In genomic region chr7:55075464-55075971, GRCh38 we compare ENCODE assay signal across 17 cellular contexts. TPM values are rescaled to one million over a fixed set of nuclear protein-coding genes. Genes with fewer than 3 reads are reported as not detected.
DNase-seq lines count a peak whose midpoint lies in the region; ATAC-seq and TF ChIP-seq lines count a peak whose summit lies in the region.
"Had no signal": no experiment of that assay in that cellular context is flagged by ENCODE, and none has a peak within 500 bp of the region (broad histone marks: within the 10 kb centered on the region; RNA-seq: fewer than 3 reads in every experiment).

No MANE protein-coding gene starts in this region.

- no peak for DNase-seq in RWPE2 (ENCODE audit: low spot score)
- peak; percentile 46 for DNase-seq in fibroblast of pulmonary artery (ENCODE audit: low read depth)
- DNase-seq in neuronal stem cell (ENCODE audit: low spot score) = no peak
- DNase-seq in upper lobe of left lung = peak in 1 of 2 donors; percentile 45
- DNase-seq in cerebellar nuclear complex (lab: John Stamatoyannopoulos, UW) = no peak
- no peak for DNase-seq in neural progenitor cell (ENCODE audit: low spot score)
- DNase-seq in activated CD8-positive, alpha-beta memory T cell treated with anti-CD3 and anti-CD28 coated beads, Interleukin-2, amount 10 ng/mL, durations not matched to agents 7 days and 5 days = no peak
- DNase-seq: activated T-cell treated with anti-CD3 and anti-CD28 coated beads, Interleukin-2, amount 50 U/mL, for 72 hours; erythroblast; NCI-H1417 treated with DMSO at 0.1 percent for 48 hours; NCI-H748 treated with DMSO at 0.1 percent for 48 hours; stimulated activated CD4-positive, alpha-beta T cell treated with anti-CD3 and anti-CD28 coated beads, Interleukin-1b, Interleukin-23, amount 100 ng/mL, for 48 hours had no signal

- TF ChIP-seq CTCF in RWPE2 (IDR thresholded peaks at IDR 0.05; ENCODE audit: poor library complexity, severe bottlenecking) (no peak), fibroblast of pulmonary artery (IDR thresholded peaks at IDR 0.05; ENCODE audit: low read length, missing control alignments) (no peak), upper lobe of left lung (IDR thresholded peaks at IDR 0.05) (no peak), neural progenitor cell (IDR thresholded peaks at IDR 0.05) (no peak)

- H3K4me1 Mint-ChIP-seq in neural progenitor cell = peaks cover 27% of the 10 kb centered on the region
- peaks cover 14% of the 10 kb centered on the region for H3K4me1 Mint-ChIP-seq in activated CD8-positive, alpha-beta memory T cell treated with anti-CD3 and anti-CD28 coated beads, Interleukin-2, amount 10 ng/mL, durations not matched to agents 7 days and 5 days

- H3K9me3 Mint-ChIP-seq in neural progenitor cell = no peaks in the 10 kb centered on the region
- H3K9me3 Mint-ChIP-seq in activated CD8-positive, alpha-beta memory T cell treated with anti-CD3 and anti-CD28 coated beads, Interleukin-2, amount 10 ng/mL, durations not matched to agents 7 days and 5 days (ENCODE audit: low read depth) = no peaks in the 10 kb centered on the region
- H3K9me3 Mint-ChIP-seq: activated T-cell treated with anti-CD3 and anti-CD28 coated beads, Interleukin-2, amount 50 U/mL, for 72 hours had no signal

- H4K20me1 ChIP-seq in neural progenitor cell (ENCODE audit: low read depth) = no peaks in the 10 kb centered on the region

- H3K4me1 ChIP-seq in RWPE2 (ENCODE audit: insufficient read depth, poor library complexity, severe bottlenecking) (peaks cover 65% of the 10 kb centered on the region), neuronal stem cell (ENCODE audit: control insufficient read depth in 2 of 2, insufficient read depth in 1 of 2, low read depth in 1 of 2, low read length in 2 of 2) (peaks cover 6 to 15% of the 10 kb centered on the region in 2 donors), upper lobe of left lung (peaks cover 26 to 79% (median 53%) of the 10 kb centered on the region in 4 donors), neural progenitor cell (peaks cover 6% of the 10 kb centered on the region)

- H3K4me2 ChIP-seq in neuronal stem cell (ENCODE audit: insufficient read depth, low read length, poor library complexity, severe bottlenecking) = no peak overlapping the region
- no peak overlapping the region for H3K4me2 ChIP-seq in neural progenitor cell

- no peak overlapping the region for H3K23ac ChIP-seq in neuronal stem cell (ENCODE audit: low read depth, low read length, poor library complexity)

- H2BK5ac ChIP-seq in neuronal stem cell (ENCODE audit: low read length) = no peak overlapping the region

- no peak overlapping the region for H4K91ac ChIP-seq in neuronal stem cell (ENCODE audit: low read depth, low read length, poor library complexity)

- H3K9me3 ChIP-seq in RWPE2 (ENCODE audit: severe bottlenecking) (no peaks in the 10 kb centered on the region), neuronal stem cell (replicated peaks in 1 of 2; ENCODE audit: control insufficient read depth in 2 of 2, insufficient read depth in 1 of 2, low read depth in 1 of 2, low read length in 2 of 2) (no peaks in the 10 kb centered on the region), upper lobe of left lung (no peaks in the 10 kb centered on the region), neural progenitor cell (ENCODE audit: low read depth) (no peaks in the 10 kb centered on the region)
- H3K9me3 ChIP-seq: neutrophil had no signal

- H4K8ac ChIP-seq in neuronal stem cell (ENCODE audit: low read depth, low read length) = no peak overlapping the region

- H3K27me3 ChIP-seq in RWPE2 (ENCODE audit: insufficient read depth, poor library complexity, severe bottlenecking) (no peaks in the 10 kb centered on the region), neuronal stem cell (ENCODE audit: control insufficient read depth in 3 of 3, insufficient read depth in 3 of 3, low read depth in 1 of 3, low read length in 3 of 3) (no peaks in the 10 kb centered on the region), upper lobe of left lung (no peaks in the 10 kb centered on the region), neural progenitor cell (no peaks in the 10 kb centered on the region)
- H3K27me3 ChIP-seq: neutrophil had no signal

- H3K9ac ChIP-seq in neuronal stem cell (ENCODE audit: low read depth, low read length, poor library complexity) (no peak overlapping the region), neural progenitor cell (no peak overlapping the region)

- no peaks in the 10 kb centered on the region for H3F3A ChIP-seq in neural progenitor cell (ENCODE audit: low read depth)

- peak in 2 of 4 donors; percentile 63 to 84 for TF ChIP-seq EP300 in upper lobe of left lung (IDR thresholded peaks at IDR 0.05)

- H3K4me3 ChIP-seq in RWPE2 (ENCODE audit: severe bottlenecking) (no peak overlapping the region), fibroblast of pulmonary artery (replicated peaks; ENCODE audit: low read depth, low read length) (no peak overlapping the region), neuronal stem cell (ENCODE audit: low read length in 2 of 2) (no peak overlapping the region), upper lobe of left lung (no peak overlapping the region), neural progenitor cell (no peak overlapping the region)

- H3K36me3 Mint-ChIP-seq in neural progenitor cell = peaks cover 4% of the 10 kb centered on the region
- H3K36me3 Mint-ChIP-seq in activated CD8-positive, alpha-beta memory T cell treated with anti-CD3 and anti-CD28 coated beads, Interleukin-2, amount 10 ng/mL, durations not matched to agents 7 days and 5 days = no peaks in the 10 kb centered on the region
- H3K36me3 Mint-ChIP-seq: stimulated activated memory B cell treated with anti-CD40 and anti-IgM and Interleukin-4, amounts not matched to agents 10 μg/mL and 1 μg/mL and 100 μg/mL, for 72 hours had no signal

- H3K27ac ChIP-seq in RWPE2 (ENCODE audit: poor library complexity, severe bottlenecking) (peak overlapping the region; percentile 96), neuronal stem cell (replicated peaks; ENCODE audit: low read length) (no peak overlapping the region), upper lobe of left lung (peak overlapping the region; percentile 62 to 71 (median 70)), neural progenitor cell (no peak overlapping the region)
- H3K27ac ChIP-seq: neutrophil had no signal

- H3K79me2 ChIP-seq in neural progenitor cell (ENCODE audit: low read depth) = no peaks in the 10 kb centered on the region

- no peak overlapping the region for H2AK5ac ChIP-seq in neuronal stem cell (ENCODE audit: low read depth, low read length)

- H3K27me3 Mint-ChIP-seq in neural progenitor cell (ENCODE audit: insufficient read depth, low read depth) = peaks cover 5% of the 10 kb centered on the region
- H3K27me3 Mint-ChIP-seq in activated CD8-positive, alpha-beta memory T cell treated with anti-CD3 and anti-CD28 coated beads, Interleukin-2, amount 10 ng/mL, durations not matched to agents 7 days and 5 days = peaks cover 7% of the 10 kb centered on the region

- no CpG with 5 or more reads among the region's 5 CpGs for WGBS in neuronal stem cell (ENCODE audit: extremely low coverage in 2 of 2, insufficient read length in 2 of 2, insufficient replicate concordance in 1 of 2), 2 donors
- WGBS in upper lobe of left lung, 2 donors = 77 to 83% methylated on average over 5 of the region's 5 CpGs

- peak overlapping the region; percentile 8 for H3K18ac ChIP-seq in neuronal stem cell (ENCODE audit: low read length)

- no peak overlapping the region for H3K4me3 Mint-ChIP-seq in neural progenitor cell
- H3K4me3 Mint-ChIP-seq in activated CD8-positive, alpha-beta memory T cell treated with anti-CD3 and anti-CD28 coated beads, Interleukin-2, amount 10 ng/mL, durations not matched to agents 7 days and 5 days = no peak overlapping the region
- H3K4me3 Mint-ChIP-seq: activated T-cell treated with anti-CD3 and anti-CD28 coated beads, Interleukin-2, amount 50 U/mL, for 72 hours; stimulated activated memory B cell treated with anti-CD40 and anti-IgM and Interleukin-4, amounts not matched to agents 10 μg/mL and 1 μg/mL and 100 μg/mL, for 72 hours had no signal

- no peaks in the 10 kb centered on the region for H3K79me1 ChIP-seq in neuronal stem cell (ENCODE audit: low read depth, low read length)

- H2BK15ac ChIP-seq in neuronal stem cell (ENCODE audit: low read length) = no peak overlapping the region

- no peak overlapping the region for H3K27ac Mint-ChIP-seq in neural progenitor cell
- H3K27ac Mint-ChIP-seq in activated CD8-positive, alpha-beta memory T cell treated with anti-CD3 and anti-CD28 coated beads, Interleukin-2, amount 10 ng/mL, durations not matched to agents 7 days and 5 days = no peak overlapping the region
- H3K27ac Mint-ChIP-seq: activated T-cell treated with anti-CD3 and anti-CD28 coated beads, Interleukin-2, amount 50 U/mL, for 72 hours; stimulated activated memory B cell treated with anti-CD40 and anti-IgM and Interleukin-4, amounts not matched to agents 10 μg/mL and 1 μg/mL and 100 μg/mL, for 72 hours had no signal

- H2BK120ac ChIP-seq in neuronal stem cell (ENCODE audit: low read depth, low read length) = no peak overlapping the region

- H2BK12ac ChIP-seq in neuronal stem cell (ENCODE audit: low read length) = no peak overlapping the region

- ATAC-seq in RWPE2 (ENCODE audit: low read depth) (no peak), upper lobe of left lung (ENCODE audit: low FRiP score in 2 of 2) (peak; percentile 15 to 20), GM19452 (IDR thresholded peaks at IDR 0.05; ENCODE audit: unreplicated experiment) (no peak)
- no peak for ATAC-seq in activated CD8-positive, alpha-beta memory T cell treated with anti-CD3 and anti-CD28 coated beads, Interleukin-2, amount 10 ng/mL, durations not matched to agents 7 days and 5 days
- ATAC-seq: activated CD4-positive, CD25-positive, alpha-beta regulatory T cell treated with anti-CD3 and anti-CD28 coated beads, Interleukin-2, amount 50 U/mL, for 24 hours; activated T-cell treated with anti-CD3 and anti-CD28 coated beads, Interleukin-2, amount 50 U/mL, for 72 hours; SK-N-SH treated with all-trans-retinoic acid at 6 μM for 48 hours; stimulated activated memory B cell treated with anti-CD40 and anti-IgM and Interleukin-4, amounts not matched to agents 10 μg/mL and 1 μg/mL and 100 μg/mL, for 72 hours had no signal

- H3K4ac ChIP-seq in neuronal stem cell (ENCODE audit: low read length) = no peak overlapping the region

- peaks cover 86% of the 10 kb centered on the region for H3K36me3 ChIP-seq in RWPE2 (ENCODE audit: low read depth)
- no peaks in the 10 kb centered on the region for H3K36me3 ChIP-seq in neuronal stem cell (replicated peaks in 1 of 2; ENCODE audit: control insufficient read depth in 2 of 2, insufficient read depth in 2 of 2, low read length in 2 of 2)
- no peaks in the 10 kb centered on the region for H3K36me3 ChIP-seq in upper lobe of left lung
- H3K36me3 ChIP-seq in neural progenitor cell = no peaks in the 10 kb centered on the region
- H3K36me3 ChIP-seq: neutrophil had no signal

- no peak for TF ChIP-seq POLR2A in upper lobe of left lung (IDR thresholded peaks at IDR 0.05)

- no peak overlapping the region for H3K14ac ChIP-seq in neuronal stem cell (ENCODE audit: low read length)

- CTCF ChIA-PET in activated CD8-positive, alpha-beta memory T cell treated with anti-CD3 and anti-CD28 coated beads, Interleukin-2, amount 10 ng/mL, durations not matched to agents 7 days and 5 days (lab: Charles Lee) = interaction anchor here (1.4 kb wide), 1 partner anchor 9 kb away, joined by 4 read pairs; no protein-coding TSS in a partner anchor

- H2AFZ ChIP-seq in neuronal stem cell (ENCODE audit: low read length) (no peak overlapping the region), neural progenitor cell (replicated peaks) (no peak overlapping the region)

RNA-seq across cellular contexts. Expression of gene EGFR, which starts 56.7 kb away (rescaled TPM):
- 3.2 TPM for polyA plus RNA-seq in neuronal stem cell (2013, experiment 1 of 2)
- 3.1 TPM for polyA plus RNA-seq in neuronal stem cell (2013, experiment 2 of 2)
- 100 to 1,000 TPM in 2 of 6 donors, 10 to 100 TPM in 4; 58.7 to 110 (median 93.2) TPM for total RNA-seq in upper lobe of left lung
- total RNA-seq in neural progenitor cell (ENCODE audit: low replicate concordance) = 4.6 and 4.7 TPM in 2 replicates
- total RNA-seq in activated CD8-positive, alpha-beta memory T cell treated with anti-CD3 and anti-CD28 coated beads, Interleukin-2, amount 10 ng/mL, durations not matched to agents 7 days and 5 days = not detected

Comparison
In these comparisons a context has a peak if more than half of its experiments do, and no peak if none do; other contexts are left out.
1. ATAC-seq: peak in upper lobe of left lung (2 of 2); none in RWPE2 (single experiment), GM19452 (single experiment) and activated CD8-positive, alpha-beta memory T cell treated with anti-CD3 and anti-CD28 coated beads, Interleukin-2, amount 10 ng/mL, durations not matched to agents 7 days and 5 days (single experiment).
2. H3K27ac ChIP-seq: peak in RWPE2 (single experiment) and upper lobe of left lung (4 of 4); none in neuronal stem cell (single experiment) and neural progenitor cell (single experiment).
3. RNA of gene EGFR, which starts 56.7 kb away (total RNA-seq): 58.7 to 110 TPM in upper lobe of left lung; 4.6 to 4.7 TPM in neural progenitor cell and not detected in activated CD8-positive, alpha-beta memory T cell treated with anti-CD3 and anti-CD28 coated beads, Interleukin-2, amount 10 ng/mL, durations not matched to agents 7 days and 5 days; every median in the first group is over 10 times any median in the second.